Comparison of ENCODE assay signal across 17 cellular contexts in the genomic region with DNA sequence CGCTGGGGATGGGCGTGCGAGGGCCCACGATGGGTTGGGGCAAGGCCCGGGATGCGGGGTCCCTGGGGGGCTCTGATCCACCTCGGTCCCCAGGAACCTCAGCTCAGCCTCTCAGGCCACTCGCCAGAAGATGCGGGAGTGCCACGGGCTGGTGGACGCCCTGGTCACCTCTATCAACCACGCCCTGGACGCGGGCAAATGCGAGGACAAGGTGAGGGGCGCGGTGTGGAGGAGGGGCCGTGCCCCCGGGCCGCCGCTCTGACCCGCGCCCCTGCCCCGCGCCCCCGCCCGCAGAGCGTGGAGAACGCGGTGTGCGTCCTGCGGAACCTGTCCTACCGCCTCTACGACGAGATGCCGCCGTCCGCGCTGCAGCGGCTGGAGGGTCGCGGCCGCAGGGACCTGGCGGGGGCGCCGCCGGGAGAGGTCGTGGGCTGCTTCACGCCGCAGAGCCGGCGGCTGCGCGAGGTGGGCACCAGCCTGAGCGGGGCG. TPM values are rescaled to one million over a fixed set of nuclear protein-coding genes. Genes with fewer than 3 reads are reported as not detected.
A peak's percentile ranks its signal among the peaks of the same experiment; 100 is the strongest.
DNase-seq lines count a peak whose midpoint lies in the region; ATAC-seq, FAIRE-seq and TF ChIP-seq lines count a peak whose summit lies in the region.
"Had no signal": no experiment of that assay in that cellular context is flagged by ENCODE, and none has a peak within 500 bp of the region (broad histone marks: within the 10 kb centered on the region; RNA-seq: fewer than 3 reads in every experiment).

No MANE protein-coding gene starts in this region.

- H3K9me3 ChIP-seq in K562 (replicated peaks; ENCODE audit: control insufficient read depth, insufficient read depth, low read depth, low read length) (peaks cover 2% of the 10 kb centered on the region; the same call in 1 of the 2 replicates), H9 (ENCODE audit: control insufficient read depth, low read depth, low read length) (no peaks in the 10 kb centered on the region)
- H3K9me3 ChIP-seq: HAP-1 had no signal

- peaks cover 0 to 10% of the 10 kb centered on the region in 2 donors for H3K4me1 Mint-ChIP-seq in natural killer cell treated with Interleukin-12 subunit alpha and Interleukin-12 subunit beta and Interleukin-15 and Interleukin-18, amount 100 ng/mL, for 72 hours (ENCODE audit: low read depth in 2 of 2)
- H3K4me1 Mint-ChIP-seq in natural killer cell (peaks cover 0 to 18% of the 10 kb centered on the region in 2 donors), H9 (peaks cover under 1% of the 10 kb centered on the region in 2 experiments; a peak in 2 of 4 replicates)

- H3K36me3 ChIP-seq in K562 (ENCODE audit: control insufficient read depth, insufficient read depth, low read length), result peaks cover 68% of the 10 kb centered on the region; the same call in 2 of the 3 replicates
- H3K36me3 ChIP-seq: BLaER1 treated with 17β-estradiol and CSF1 and Interleukin-3, amounts not matched to agents 10 nM and 100 nM; HAP-1 had no signal

- no peak for TF ChIP-seq POLR2A in K562 (conservative IDR thresholded peaks at IDR 0.05)

- ATAC-seq in natural killer cell treated with Interleukin-12 subunit alpha and Interleukin-12 subunit beta and Interleukin-15 and Interleukin-18, amount 100 ng/mL, for 72 hours, result no peak
- no peak for ATAC-seq in natural killer cell
- ATAC-seq in K562, result no peak
- ATAC-seq: PC-3 had no signal

- no peak overlapping the region for H2BK15ac ChIP-seq in H9 (ENCODE audit: low read depth, low read length)

- H3K4ac ChIP-seq in H9 (ENCODE audit: low read depth, low read length), result no peak overlapping the region

- H3K4me1 ChIP-seq in K562 (replicated peaks in 1 of 2; ENCODE audit: control insufficient read depth in 2 of 2, insufficient read depth in 2 of 2, low read length in 2 of 2) (peaks cover under 1 to 39% of the 10 kb centered on the region in 2 experiments; a peak in 4 of 5 replicates), H9 (ENCODE audit: insufficient read depth, low read length) (no peaks in the 10 kb centered on the region)
- H3K4me1 ChIP-seq: HAP-1 had no signal

- H4K8ac ChIP-seq in H9 (replicated peaks; ENCODE audit: insufficient read length, low read depth, low read length), result no peak overlapping the region

- H4K91ac ChIP-seq in H9 (ENCODE audit: insufficient read length, low read depth, low read length), result no peak overlapping the region

- no peaks in the 10 kb centered on the region for H3K79me1 ChIP-seq in H9 (ENCODE audit: insufficient read depth, low read depth, low read length, poor library complexity, severe bottlenecking)

- H4K20me1 ChIP-seq in K562 (replicated peaks; ENCODE audit: control insufficient read depth, insufficient read depth, low read length), result no peaks in the 10 kb centered on the region
- H4K20me1 ChIP-seq in H9 (ENCODE audit: control insufficient read depth, insufficient read depth, insufficient read length), result peaks cover 2% of the 10 kb centered on the region

- H2AFZ ChIP-seq in K562 (ENCODE audit: low read depth, low read length) (no peak overlapping the region), H9 (ENCODE audit: low read length) (no peak overlapping the region)

- CTCF ChIA-PET in K562 (lab: Yijun Ruan, JAX; ENCODE audit: low intra/inter-chr PET ratio), result no interaction called here

- H3K9me1 ChIP-seq in K562 (ENCODE audit: control insufficient read depth, insufficient read depth, low read length), result no peaks in the 10 kb centered on the region

- H2BK120ac ChIP-seq in H9 (ENCODE audit: low read depth, low read length, poor library complexity, severe bottlenecking), result no peak overlapping the region

- H3K27ac ChIP-seq in K562 (ENCODE audit: extremely low read depth, low read depth, low read length), result no peak overlapping the region
- H3K27ac ChIP-seq in H9 (ENCODE audit: insufficient read length, low read depth, low read length), result no peak overlapping the region
- H3K27ac ChIP-seq: BLaER1 treated with 17β-estradiol and CSF1 and Interleukin-3, amounts not matched to agents 10 nM and 100 nM had no signal

- no peak for FAIRE-seq in K562 (lab: Jason Lieb, UNC)

- POLR2A ChIA-PET in K562 (lab: Yijun Ruan, JAX), result no interaction called here

- no TSS peak for BruUV-seq in K562 (replicated peaks; lab: Mats Ljungman, UMichigan)

- H3K14ac ChIP-seq in H9 (ENCODE audit: insufficient read depth, low read length), result no peak overlapping the region

- H3K18ac ChIP-seq in H9 (ENCODE audit: insufficient read length, low read depth, low read length), result no peak overlapping the region

- H2BK12ac ChIP-seq in H9 (ENCODE audit: insufficient read length, low read depth, low read length), result no peak overlapping the region

- no peak overlapping the region for H4K5ac ChIP-seq in H9 (ENCODE audit: insufficient read length, low read depth, low read length)

- no peaks in the 10 kb centered on the region for H3K9me3 Mint-ChIP-seq in natural killer cell treated with Interleukin-12 subunit alpha and Interleukin-12 subunit beta and Interleukin-15 and Interleukin-18, amount 100 ng/mL, for 72 hours
- H3K9me3 Mint-ChIP-seq in natural killer cell (no peaks in the 10 kb centered on the region), H9 (peaks cover 10 to 16% of the 10 kb centered on the region in 2 experiments)
- H3K9me3 Mint-ChIP-seq: CD8-positive, alpha-beta memory T cell had no signal

- H3K36me3 Mint-ChIP-seq in natural killer cell treated with Interleukin-12 subunit alpha and Interleukin-12 subunit beta and Interleukin-15 and Interleukin-18, amount 100 ng/mL, for 72 hours, result no peaks in the 10 kb centered on the region
- H3K36me3 Mint-ChIP-seq in natural killer cell, result no peaks in the 10 kb centered on the region
- H3K36me3 Mint-ChIP-seq in H9 (ENCODE audit: insufficient read depth in 1 of 3, low read depth in 3 of 3), result peaks cover 2 to 18% (median 18%) of the 10 kb centered on the region in 3 experiments; a peak in 6 of 7 replicates

- no peak overlapping the region for H2AK5ac ChIP-seq in H9 (ENCODE audit: insufficient read length, low read length)

- H3K4me3 ChIP-seq in K562, result no peak overlapping the region
- H3K4me3 ChIP-seq: BLaER1 treated with 17β-estradiol and CSF1 and Interleukin-3, amounts not matched to agents 10 nM and 100 nM; HAP-1 had no signal

- H3K27me3 Mint-ChIP-seq in natural killer cell treated with Interleukin-12 subunit alpha and Interleukin-12 subunit beta and Interleukin-15 and Interleukin-18, amount 100 ng/mL, for 72 hours, result peaks cover 0 to 4% of the 10 kb centered on the region in 2 donors
- H3K27me3 Mint-ChIP-seq in natural killer cell (ENCODE audit: low read depth in 2 of 2) (no peaks in the 10 kb centered on the region), H9 (ENCODE audit: low read depth) (no peaks in the 10 kb centered on the region)
- H3K27me3 Mint-ChIP-seq: CD8-positive, alpha-beta memory T cell had no signal

- 98% methylated on average over 9 of the region's 56 CpGs for WGBS in K562 (ENCODE audit: insufficient coverage, low coverage, missing lambda C conversion rate)
- WGBS in H9 (ENCODE audit: extremely low coverage, insufficient read length, low lambda C conversion rate), result no CpG with 5 or more reads among the region's 56 CpGs

- in situ Hi-C loops in K562 (cut with MboI), result no loop called here

- H3K9ac ChIP-seq in K562 (ENCODE audit: insufficient read depth in 1 of 2, low read depth in 2 of 2, low read length in 2 of 2), result no peak overlapping the region
- H3K9ac ChIP-seq in H9 (ENCODE audit: extremely low read depth, insufficient read length, low read length), result no peak overlapping the region
- H3K9ac ChIP-seq: BLaER1 treated with 17β-estradiol and CSF1 and Interleukin-3, amounts not matched to agents 10 nM and 100 nM had no signal

- no peak overlapping the region for H3T11ph ChIP-seq in H9 (ENCODE audit: low read length)

- no peak overlapping the region for H3K56ac ChIP-seq in H9 (ENCODE audit: insufficient read length, low read depth, low read length)

- H3K23me2 ChIP-seq in H9 (ENCODE audit: insufficient read length, low read depth, low read length, poor library complexity, severe bottlenecking), result no peaks in the 10 kb centered on the region

- H3K27me3 ChIP-seq in K562 (ENCODE audit: control insufficient read depth in 2 of 2, insufficient read depth in 2 of 2, low read length in 2 of 2) (no peaks in the 10 kb centered on the region), H9 (ENCODE audit: insufficient read depth, low read length) (no peaks in the 10 kb centered on the region)

- H3K23ac ChIP-seq in H9 (ENCODE audit: insufficient read length, low read depth, low read length), result no peak overlapping the region

- no peak overlapping the region for H3K27ac Mint-ChIP-seq in natural killer cell treated with Interleukin-12 subunit alpha and Interleukin-12 subunit beta and Interleukin-15 and Interleukin-18, amount 100 ng/mL, for 72 hours
- H3K27ac Mint-ChIP-seq in natural killer cell, result no peak overlapping the region
- no peak overlapping the region for H3K27ac Mint-ChIP-seq in H9

- peak; percentile 31 for DNase-seq in natural killer cell treated with Interleukin-12 subunit alpha and Interleukin-12 subunit beta and Interleukin-15 and Interleukin-18, amount 100 ng/mL, for 72 hours (ENCODE audit: low spot score)
- DNase-seq in natural killer cell, result no peak
- DNase-seq in K562 (ENCODE audit: extremely low read depth in 1 of 4, low spot score in 3 of 4), result no peak
- no peak for DNase-seq in H9
- DNase-seq in NOMO-1 treated with dmso at 0.1 percent for 144 hours (lab: John Stamatoyannopoulos, UW; ENCODE audit: unreplicated experiment), result no peak
- DNase-seq: CD8-positive, alpha-beta memory T cell; DND-41; NCI-H1417; NCI-H187; NCI-H2107; NCI-H510A treated with DMSO at 0.1 percent for 48 hours; NCI-H774; PC-3 had no signal

- TF ChIP-seq EP300 in K562 (IDR thresholded peaks at IDR 0.05; ENCODE audit: low read length), result no peak

- intact Hi-C loops in natural killer cell (cut with micrococcal nuclease), result no loop called here
- intact Hi-C loops in K562 (cut with micrococcal nuclease), result no loop called here

- H2BK20ac ChIP-seq in H9 (ENCODE audit: low read depth, low read length, poor library complexity, severe bottlenecking), result no peak overlapping the region

- H3K4me2 ChIP-seq in K562 (ENCODE audit: insufficient read depth, low read length) (no peak overlapping the region), H9 (ENCODE audit: insufficient read depth, insufficient read length, low read length) (no peak overlapping the region)
- H3K4me2 ChIP-seq: BLaER1 treated with 17β-estradiol and CSF1 and Interleukin-3, amounts not matched to agents 10 nM and 100 nM had no signal

- no peak for TF ChIP-seq RAD21 in K562 (CRISPR knock-in tag; conservative IDR thresholded peaks at IDR 0.05 in 1 of 2, IDR thresholded peaks at IDR 0.05 in 1 of 2)

- no peak overlapping the region for H3K4me3 Mint-ChIP-seq in natural killer cell treated with Interleukin-12 subunit alpha and Interleukin-12 subunit beta and Interleukin-15 and Interleukin-18, amount 100 ng/mL, for 72 hours
- H3K4me3 Mint-ChIP-seq in natural killer cell (no peak overlapping the region), H9 (no peak overlapping the region)
- H3K4me3 Mint-ChIP-seq: CD8-positive, alpha-beta memory T cell had no signal

- H3K79me2 ChIP-seq in K562 (ENCODE audit: control insufficient read depth, insufficient read depth, low read length) (peaks cover 14% of the 10 kb centered on the region), H9 (ENCODE audit: insufficient read depth, low read length) (no peaks in the 10 kb centered on the region)

- no peak overlapping the region for H2BK5ac ChIP-seq in H9 (ENCODE audit: insufficient read length, low read length)

- TF ChIP-seq CTCF in natural killer cell (IDR thresholded peaks at IDR 0.05) (no peak), K562 (IDR thresholded peaks at IDR 0.05 in 2 of 3, conservative IDR thresholded peaks at IDR 0.05 in 1 of 3; ENCODE audit: insufficient read depth in 2 of 3, low read depth in 1 of 3, low read length in 3 of 3) (no peak), H9 (conservative IDR thresholded peaks at IDR 0.05) (no peak)

RNA-seq across cellular contexts. Expression of a gene that starts 6.3 kb away (rescaled TPM):
- not detected for total RNA-seq in natural killer cell treated with Interleukin-12 subunit alpha and Interleukin-12 subunit beta and Interleukin-15 and Interleukin-18, amount 100 ng/mL, for 72 hours
- total RNA-seq in natural killer cell (under 1 TPM in 2 of 3 donors, not detected in 1; 0.29 to 0.56 TPM), K562 (2014; rRNA removed) (99.7 and 122 TPM in 2 replicates), K562 (2014; rRNA removed; fragmentation: Illumina TruSeq; extraction: Trizol) (11.2 and 14.9 TPM in 2 replicates), K562 (2015; rRNA removed; fragmentation: Illumina TruSeq; extraction: Trizol) (30.7 and 36.6 TPM in 2 replicates), K562 (2021) (102 and 110 TPM in 2 replicates), H9 (2021) (41.7 and 43.8 TPM in 2 replicates)
- 29.8 and 101 TPM in 2 replicates for total RNA-seq in K562 (2011; cell fraction: chromatin; rRNA removed; ENCODE audit: low replicate concordance)
- 77.2 and 90.9 TPM in 2 replicates for total RNA-seq in K562 (2011; cell fraction: nucleolus; rRNA removed)
- total RNA-seq in K562 (2011; cell fraction: nucleoplasm; rRNA removed), result 38.5 and 42.2 TPM in 2 replicates
- polyA plus RNA-seq in K562 (2011; rRNA removed) (45.4 and 47.8 TPM in 2 replicates), K562 (2014; fragmentation: Illumina TruSeq; extraction: Trizol) (26.9 and 39.7 TPM in 2 replicates), K562 (2014; fragmentation: Nextera tagmentation; extraction: Ambion mirVana) (under 1 TPM; 0.11 to 0.45 TPM), K562 (2014; rRNA removed) (73.9 and 78.9 TPM in 2 replicates)
- 40.1 and 126 TPM in 2 replicates for polyA plus RNA-seq in K562 (2011; cell fraction: cytosol; rRNA removed)
- polyA plus RNA-seq in K562 (2011; cell fraction: nucleus; rRNA removed), result 77.2 and 108 TPM in 2 replicates
- 49.0 and 59.2 TPM in 2 replicates for polyA plus RNA-seq in K562 (2012)
- polyA minus RNA-seq in K562 (2011; rRNA and poly(A)+ RNA removed), result 8.3 and 21.7 TPM in 2 replicates
- polyA minus RNA-seq in K562 (2011; cell fraction: cytosol; rRNA and poly(A)+ RNA removed), result 71.3 and 72.2 TPM in 2 replicates
- 28.1 and 30.5 TPM in 2 replicates for polyA minus RNA-seq in K562 (2011; cell fraction: nucleus; rRNA and poly(A)+ RNA removed)
- total RNA-seq: CD8-positive, alpha-beta memory T cell; SK-MEL-5 had no signal

RNA-seq across cellular contexts. Expression of a gene that starts 14.5 kb away (rescaled TPM):
- total RNA-seq in natural killer cell treated with Interleukin-12 subunit alpha and Interleukin-12 subunit beta and Interleukin-15 and Interleukin-18, amount 100 ng/mL, for 72 hours, result 10 to 100 TPM; 39.0 to 44.9 TPM
- total RNA-seq in natural killer cell, result 100 to 1,000 TPM; 619 to 690 (median 666) TPM
- 8.7 and 27.6 TPM in 2 replicates for total RNA-seq in K562 (2011; cell fraction: chromatin; rRNA removed; ENCODE audit: low replicate concordance)
- total RNA-seq in K562 (2011; cell fraction: nucleolus; rRNA removed), result 50.7 and 50.9 TPM in 2 replicates
- 15.8 and 24.1 TPM in 2 replicates for total RNA-seq in K562 (2011; cell fraction: nucleoplasm; rRNA removed)
- total RNA-seq in K562 (2014; rRNA removed), result 109 and 114 TPM in 2 replicates
- 6.0 and 7.2 TPM in 2 replicates for total RNA-seq in K562 (2014; rRNA removed; fragmentation: Illumina TruSeq; extraction: Trizol)
- 50.6 and 51.6 TPM in 2 replicates for total RNA-seq in K562 (2015; rRNA removed; fragmentation: Illumina TruSeq; extraction: Trizol)
- 83.1 and 93.8 TPM in 2 replicates for total RNA-seq in K562 (2021)
- 22.5 and 25.0 TPM in 2 replicates for polyA plus RNA-seq in K562 (2011; rRNA removed)
- 41.4 and 135 TPM in 2 replicates for polyA plus RNA-seq in K562 (2011; cell fraction: cytosol; rRNA removed)
- 81.1 and 118 TPM in 2 replicates for polyA plus RNA-seq in K562 (2011; cell fraction: nucleus; rRNA removed)
- 55.3 and 81.1 TPM in 2 replicates for polyA plus RNA-seq in K562 (2012)
- 14.8 and 46.2 TPM in 2 replicates for polyA plus RNA-seq in K562 (2014; fragmentation: Illumina TruSeq; extraction: Trizol)
- polyA plus RNA-seq in K562 (2014; fragmentation: Nextera tagmentation; extraction: Ambion mirVana), result 10 to 100 TPM in 1 of 2 experiments, 1 to 10 TPM in 1; 6.3 to 13.3 TPM
- polyA plus RNA-seq in K562 (2014; rRNA removed), result 92.4 and 133 TPM in 2 replicates
- polyA minus RNA-seq in K562 (2011; rRNA and poly(A)+ RNA removed), result 1.1 and 2.3 TPM in 2 replicates
- polyA minus RNA-seq in K562 (2011; cell fraction: cytosol; rRNA and poly(A)+ RNA removed), result 12.4 and 13.7 TPM in 2 replicates
- 11.0 and 11.7 TPM in 2 replicates for polyA minus RNA-seq in K562 (2011; cell fraction: nucleus; rRNA and poly(A)+ RNA removed)
- 85.7 and 89.7 TPM in 2 replicates for total RNA-seq in H9 (2021)

RNA-seq across cellular contexts. Expression of a gene that starts 31.0 kb away (rescaled TPM):
- total RNA-seq in natural killer cell treated with Interleukin-12 subunit alpha and Interleukin-12 subunit beta and Interleukin-15 and Interleukin-18, amount 100 ng/mL, for 72 hours, result under 1 TPM in 1 of 2 donors, not detected in 1; 0.50 TPM
- 1 to 10 TPM in 2 of 3 donors, under 1 TPM in 1; 0.66 to 1.5 (median 1.5) TPM for total RNA-seq in natural killer cell
- 45.4 and 151 TPM in 2 replicates for total RNA-seq in K562 (2011; cell fraction: chromatin; rRNA removed; ENCODE audit: low replicate concordance)
- total RNA-seq in K562 (2011; cell fraction: nucleolus; rRNA removed), result 117 and 141 TPM in 2 replicates
- total RNA-seq in K562 (2011; cell fraction: nucleoplasm; rRNA removed), result 54.9 and 57.5 TPM in 2 replicates
- total RNA-seq in K562 (2014; rRNA removed), result 22.7 and 26.2 TPM in 2 replicates
- 2.1 and 2.5 TPM in 2 replicates for total RNA-seq in K562 (2014; rRNA removed; fragmentation: Illumina TruSeq; extraction: Trizol)
- 7.6 and 9.7 TPM in 2 replicates for total RNA-seq in K562 (2015; rRNA removed; fragmentation: Illumina TruSeq; extraction: Trizol)
- 33.6 and 37.1 TPM in 2 replicates for total RNA-seq in K562 (2021)
- 14.0 and 22.7 TPM in 2 replicates for polyA plus RNA-seq in K562 (2011; rRNA removed)
- polyA plus RNA-seq in K562 (2011; cell fraction: cytosol; rRNA removed), result 20.4 and 42.5 TPM in 2 replicates
- 174 and 271 TPM in 2 replicates for polyA plus RNA-seq in K562 (2011; cell fraction: nucleus; rRNA removed)
- 17.2 and 19.0 TPM in 2 replicates for polyA plus RNA-seq in K562 (2012)
- polyA plus RNA-seq in K562 (2014; fragmentation: Illumina TruSeq; extraction: Trizol), result 4.5 and 10.9 TPM in 2 replicates
- under 1 TPM in 1 of 2 experiments, not detected in 1; 0.20 TPM for polyA plus RNA-seq in K562 (2014; fragmentation: Nextera tagmentation; extraction: Ambion mirVana)
- 30.0 and 32.0 TPM in 2 replicates for polyA plus RNA-seq in K562 (2014; rRNA removed)
- 2.1 and 3.3 TPM in 2 replicates for polyA minus RNA-seq in K562 (2011; rRNA and poly(A)+ RNA removed)
- polyA minus RNA-seq in K562 (2011; cell fraction: cytosol; rRNA and poly(A)+ RNA removed), result 8.1 and 9.7 TPM in 2 replicates
- polyA minus RNA-seq in K562 (2011; cell fraction: nucleus; rRNA and poly(A)+ RNA removed), result 23.6 and 27.2 TPM in 2 replicates
- 101 and 105 TPM in 2 replicates for total RNA-seq in H9 (2021)
- total RNA-seq: HT-29 had no signal

RNA-seq across cellular contexts. Expression of a gene that starts 41.5 kb away (rescaled TPM):
- total RNA-seq in natural killer cell treated with Interleukin-12 subunit alpha and Interleukin-12 subunit beta and Interleukin-15 and Interleukin-18, amount 100 ng/mL, for 72 hours, result 1 to 10 TPM; 2.4 to 6.7 TPM
- total RNA-seq in natural killer cell (10 to 100 TPM; 15.1 to 21.3 (median 15.1) TPM), K562 (2014; rRNA removed) (4.9 and 5.1 TPM in 2 replicates), K562 (2014; rRNA removed; fragmentation: Illumina TruSeq; extraction: Trizol) (1.0 and 1.1 TPM in 2 replicates), K562 (2015; rRNA removed; fragmentation: Illumina TruSeq; extraction: Trizol) (3.8 TPM in 2 replicates), K562 (2021) (9.3 and 14.5 TPM in 2 replicates), H9 (2021) (12.3 and 13.1 TPM in 2 replicates)
- 28.4 and 83.6 TPM in 2 replicates for total RNA-seq in K562 (2011; cell fraction: chromatin; rRNA removed; ENCODE audit: low replicate concordance)
- 54.4 and 56.8 TPM in 2 replicates for total RNA-seq in K562 (2011; cell fraction: nucleolus; rRNA removed)
- 33.9 and 40.5 TPM in 2 replicates for total RNA-seq in K562 (2011; cell fraction: nucleoplasm; rRNA removed)
- polyA plus RNA-seq in K562 (2011; rRNA removed) (5.4 and 19.1 TPM in 2 replicates), K562 (2014; fragmentation: Illumina TruSeq; extraction: Trizol) (4.5 and 5.5 TPM in 2 replicates), K562 (2014; fragmentation: Nextera tagmentation; extraction: Ambion mirVana) (under 1 TPM; 0.20 to 0.27 TPM), K562 (2014; rRNA removed) (10.7 and 10.8 TPM in 2 replicates)
- polyA plus RNA-seq in K562 (2011; cell fraction: cytosol; rRNA removed), result 4.1 and 4.3 TPM in 2 replicates
- polyA plus RNA-seq in K562 (2011; cell fraction: nucleus; rRNA removed), result 179 and 200 TPM in 2 replicates
- 11.4 and 33.5 TPM in 2 replicates for polyA plus RNA-seq in K562 (2012)
- polyA minus RNA-seq in K562 (2011; rRNA and poly(A)+ RNA removed), result 1.3 and 1.4 TPM in 2 replicates
- polyA minus RNA-seq in K562 (2011; cell fraction: cytosol; rRNA and poly(A)+ RNA removed), result 2.9 and 3.2 TPM in 2 replicates
- polyA minus RNA-seq in K562 (2011; cell fraction: nucleus; rRNA and poly(A)+ RNA removed), result 19.4 and 27.1 TPM in 2 replicates
- total RNA-seq: SK-MEL-5 had no signal

RNA-seq across cellular contexts. Expression of a gene that starts 49.8 kb away (rescaled TPM):
- total RNA-seq in natural killer cell treated with Interleukin-12 subunit alpha and Interleukin-12 subunit beta and Interleukin-15 and Interleukin-18, amount 100 ng/mL, for 72 hours, result 10 to 100 TPM; 20.6 to 56.9 TPM
- total RNA-seq in natural killer cell (10 to 100 TPM; 21.5 to 25.1 (median 23.4) TPM), K562 (2014; rRNA removed) (42.4 and 61.4 TPM in 2 replicates), K562 (2014; rRNA removed; fragmentation: Illumina TruSeq; extraction: Trizol) (7.7 and 10.3 TPM in 2 replicates), K562 (2015; rRNA removed; fragmentation: Illumina TruSeq; extraction: Trizol) (17.2 and 19.2 TPM in 2 replicates), K562 (2021) (51.4 and 53.9 TPM in 2 replicates), H9 (2021) (53.4 and 55.3 TPM in 2 replicates)
- 105 and 295 TPM in 2 replicates for total RNA-seq in K562 (2011; cell fraction: chromatin; rRNA removed; ENCODE audit: low replicate concordance)
- total RNA-seq in K562 (2011; cell fraction: nucleolus; rRNA removed), result 221 and 222 TPM in 2 replicates
- 123 and 136 TPM in 2 replicates for total RNA-seq in K562 (2011; cell fraction: nucleoplasm; rRNA removed)
- polyA plus RNA-seq in K562 (2011; rRNA removed) (22.4 and 36.2 TPM in 2 replicates), K562 (2014; fragmentation: Illumina TruSeq; extraction: Trizol) (16.9 and 25.2 TPM in 2 replicates), K562 (2014; fragmentation: Nextera tagmentation; extraction: Ambion mirVana) (1 to 10 TPM in 1 of 2 experiments, under 1 TPM in 1; 0.45 to 1.1 TPM), K562 (2014; rRNA removed) (36.8 and 38.3 TPM in 2 replicates)
- 31.4 and 55.2 TPM in 2 replicates for polyA plus RNA-seq in K562 (2011; cell fraction: cytosol; rRNA removed)
- polyA plus RNA-seq in K562 (2011; cell fraction: nucleus; rRNA removed), result 204 and 221 TPM in 2 replicates
- polyA plus RNA-seq in K562 (2012), result 33.8 and 52.0 TPM in 2 replicates
- polyA minus RNA-seq in K562 (2011; rRNA and poly(A)+ RNA removed), result 21.0 and 25.3 TPM in 2 replicates
- 26.6 and 30.7 TPM in 2 replicates for polyA minus RNA-seq in K562 (2011; cell fraction: cytosol; rRNA and poly(A)+ RNA removed)
- polyA minus RNA-seq in K562 (2011; cell fraction: nucleus; rRNA and poly(A)+ RNA removed), result 37.0 and 51.1 TPM in 2 replicates

Comparison
In these comparisons a context has a peak if more than half of its experiments do, and no peak if none do; other contexts are left out.
1. RNA of a gene that starts 6.3 kb away (total RNA-seq): 11.2 to 122 TPM in K562 and 41.7 to 43.8 TPM in H9; 0.29 to 0.56 TPM in natural killer cell and not detected in natural killer cell treated with Interleukin-12 subunit alpha and Interleukin-12 subunit beta and Interleukin-15 and Interleukin-18, amount 100 ng/mL, for 72 hours; every median in the first group is over 4 times any median in the second.